9 cellular contexts compared by ENCODE assay signal in the genomic region with DNA sequence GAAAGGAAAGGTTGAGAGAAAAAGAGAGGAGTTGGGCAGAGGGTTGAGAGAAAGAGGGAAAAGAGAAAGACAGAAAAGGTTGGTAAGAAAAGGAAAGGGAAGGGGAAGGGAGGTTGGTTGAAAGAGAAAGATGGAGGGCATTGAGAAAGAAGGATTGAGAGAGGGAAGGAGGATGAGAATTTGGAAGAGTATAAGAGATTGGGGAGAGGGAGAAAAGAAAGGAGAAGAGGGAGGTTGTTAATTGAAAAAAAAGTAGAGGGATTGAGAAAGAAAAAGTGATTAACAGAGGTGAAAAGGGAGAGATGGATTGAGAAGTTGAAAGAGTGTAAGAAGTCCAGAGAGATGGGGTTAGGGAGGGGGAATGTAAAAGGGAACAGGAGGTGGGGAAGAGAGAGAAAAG.
"Had no signal": no experiment of that assay in that cellular context is flagged by ENCODE, and none has a peak within 500 bp of the region (broad histone marks: within the 10 kb centered on the region; RNA-seq: fewer than 3 reads in every experiment).

No MANE protein-coding gene starts in this region.

- H3K27ac ChIP-seq: GM23248, HL-60 had no signal

- DNase-seq: GM23248, GOT3, H7, KG1 had no signal

- ATAC-seq: HCT116, HepG2 had no signal

- H3K9me3 ChIP-seq: HAP-1 had no signal

- H3K27ac Mint-ChIP-seq: IgD-negative memory B cell had no signal

- H3K9me3 Mint-ChIP-seq: IgD-negative memory B cell had no signal

- H3K36me3 ChIP-seq: HAP-1 had no signal

- H3K4me3 Mint-ChIP-seq: IgD-negative memory B cell had no signal

- H3K4me1 Mint-ChIP-seq: IgD-negative memory B cell had no signal

- H3K36me3 Mint-ChIP-seq: IgD-negative memory B cell had no signal

- H3K4me3 ChIP-seq: GM23248, HAP-1 had no signal

- H2AFZ ChIP-seq: GM23248 had no signal
